Comparison of ENCODE assay signal across 11 cellular contexts in the genomic region with DNA sequence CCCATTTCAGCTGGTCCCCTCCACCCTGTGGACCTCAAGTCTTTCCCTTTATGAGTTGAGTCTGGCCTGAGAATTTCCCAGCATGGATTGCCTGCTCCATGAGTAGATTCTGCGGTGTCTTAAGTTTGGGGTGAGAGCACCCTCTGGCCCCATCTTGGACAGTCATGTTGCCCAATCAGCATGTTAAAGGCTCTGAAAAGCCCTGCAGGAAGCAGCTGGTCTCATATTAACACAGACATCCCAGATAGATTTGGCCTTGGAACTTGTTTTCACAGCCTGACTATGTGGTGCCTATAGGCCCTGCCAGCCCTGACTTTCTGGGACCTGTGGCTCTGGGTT.
"Had no signal": no experiment of that assay in that cellular context is flagged by ENCODE, and none has a peak within 500 bp of the region (broad histone marks: within the 10 kb centered on the region; RNA-seq: fewer than 3 reads in every experiment).

No MANE protein-coding gene starts in this region.

- H3K4me1 ChIP-seq: left ventricle myocardium inferior, tibial artery had no signal

- H3K27me3 ChIP-seq: tibial artery, vagina had no signal

- H3K9me3 ChIP-seq: left ventricle myocardium inferior, tibial artery, vagina had no signal

- H3K4me3 ChIP-seq: left ventricle myocardium inferior, tibial artery, vagina had no signal

- DNase-seq: activated CD4-positive, alpha-beta memory T cell treated with anti-CD3 and anti-CD28 coated beads for 36 hours; activated CD4-positive, alpha-beta T cell treated with anti-CD3 and anti-CD28 coated beads for 1 hour; activated effector memory CD4-positive, alpha-beta T cell treated with Interleukin-2 at 50 U/mL for 16 hours; activated T-cell treated with anti-CD3 and anti-CD28 coated beads, Interleukin-2, amount 50 U/mL, for 24 hours; cortex of kidney; effector CD4-positive, alpha-beta T cell; hypothalamus; left ventricle myocardium inferior; stimulated activated CD4-positive, alpha-beta T cell treated with anti-CD3 and anti-CD28 coated beads, Interleukin-2, amount 100 ng/mL, for 48 hours; tibial artery had no signal

- H3K27ac ChIP-seq: left ventricle myocardium inferior, tibial artery, vagina had no signal
